Comparison of ENCODE assay signal across 29 cellular contexts in the genomic region with DNA sequence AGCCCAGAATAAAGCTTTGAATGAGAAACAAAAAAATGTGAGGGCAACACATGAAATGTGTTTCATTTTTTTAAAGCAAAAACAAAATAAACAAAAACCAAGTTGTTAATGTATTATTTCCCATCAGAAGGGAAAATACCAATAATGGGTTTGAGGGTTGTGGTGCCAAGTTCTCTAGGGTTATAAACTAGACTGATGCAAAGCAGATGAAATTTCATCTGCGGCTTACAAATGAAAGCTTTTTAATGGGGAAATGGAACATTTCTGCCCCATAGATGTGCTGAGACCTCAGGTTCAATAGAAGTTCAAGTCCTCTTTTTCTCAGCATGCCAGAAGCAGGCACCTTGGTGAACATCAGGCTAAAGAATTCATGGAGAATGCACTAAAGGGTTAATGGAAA.
"Had no signal": no experiment of that assay in that cellular context is flagged by ENCODE, and none has a peak within 500 bp of the region (broad histone marks: within the 10 kb centered on the region; RNA-seq: fewer than 3 reads in every experiment).

No MANE protein-coding gene starts in this region.

- H3K4me3 Mint-ChIP-seq: activated CD4-positive, alpha-beta memory T cell treated with anti-CD3 and anti-CD28 coated beads for 36 hours; activated CD4-positive, alpha-beta T cell treated with anti-CD3 and anti-CD28 coated beads for 36 hours; activated CD4-positive, alpha-beta T cell treated with anti-CD3 and anti-CD28 coated beads, Interleukin-2, amount 10 ng/mL, durations not matched to agents 24 days and 14 days; activated CD8-positive, alpha-beta memory T cell treated with anti-CD3 and anti-CD28 coated beads, Interleukin-2, amount 10 ng/mL, durations not matched to agents 7 days and 5 days; activated CD8-positive, alpha-beta T cell treated with anti-CD3 and anti-CD28 coated beads, Interleukin-2, amount 10 ng/mL, durations not matched to agents 7 days and 5 days; activated naive CD4-positive, alpha-beta T cell treated with anti-CD3 and anti-CD28 coated beads for 36 hours; activated naive CD4-positive, alpha-beta T cell treated with anti-CD3 and anti-CD28 coated beads, Interleukin-2, amount 50 U/mL, for 24 hours; activated naive CD8-positive, alpha-beta T cell treated with anti-CD3 and anti-CD28 coated beads, Interleukin-2, amount 10 ng/mL, durations not matched to agents 7 days and 5 days; activated T-helper 1 cell treated with anti-CD3 and anti-CD28 coated beads, Interleukin-12 subunit alpha, Interleukin-12 subunit beta, Interleukin-2, Interleukin-4 antibody, amounts not matched to agents 30 ng/mL and 10 ng/mL and 1 ng/mL, durations not matched to agents 14 hours and 24 hours and 36 hours; central memory CD8-positive, alpha-beta T cell; dendritic cell treated with granulocyte-macrophage colony-stimulating factor and Interleukin-4, amounts not matched to agents 40 ng/mL and 50 ng/mL, for 4 days; endodermal cell had no signal

- H3K27ac ChIP-seq: brain microvascular endothelial cell, coronary artery, dorsolateral prefrontal cortex, foreskin keratinocyte, gastrocnemius medialis, heart left ventricle had no signal

- H3K9me3 Mint-ChIP-seq: activated CD4-positive, alpha-beta memory T cell treated with anti-CD3 and anti-CD28 coated beads for 36 hours; activated CD4-positive, alpha-beta T cell treated with anti-CD3 and anti-CD28 coated beads, Interleukin-2, amount 10 ng/mL, durations not matched to agents 24 days and 14 days; activated naive CD4-positive, alpha-beta T cell treated with anti-CD3 and anti-CD28 coated beads for 36 hours; activated naive CD4-positive, alpha-beta T cell treated with anti-CD3 and anti-CD28 coated beads, Interleukin-2, amount 50 U/mL, for 24 hours; activated naive CD8-positive, alpha-beta T cell treated with anti-CD3 and anti-CD28 coated beads, Interleukin-2, amount 10 ng/mL, durations not matched to agents 7 days and 5 days; activated T-helper 1 cell treated with anti-CD3 and anti-CD28 coated beads, Interleukin-12 subunit alpha, Interleukin-12 subunit beta, Interleukin-2, Interleukin-4 antibody, amounts not matched to agents 30 ng/mL and 10 ng/mL and 1 ng/mL, durations not matched to agents 14 hours and 24 hours and 36 hours; activated T-helper 2 cell treated with anti-CD3 and anti-CD28 coated beads, Interferon-gamma antibody, Interleukin-2, Interleukin-4, amounts not matched to agents 10 μg/mL and 5 μg/mL and 100 μg/mL, durations not matched to agents 14 hours and 24 hours and 36 hours; central memory CD8-positive, alpha-beta T cell; dendritic cell treated with granulocyte-macrophage colony-stimulating factor and Interleukin-4, amounts not matched to agents 40 ng/mL and 50 ng/mL, for 4 days; endodermal cell had no signal

- H3K9me3 ChIP-seq: gastrocnemius medialis, heart left ventricle had no signal

- H3K36me3 ChIP-seq: brain microvascular endothelial cell, gastrocnemius medialis, heart left ventricle had no signal

- H3K4me3 ChIP-seq: coronary artery, dorsolateral prefrontal cortex, gastrocnemius medialis, heart left ventricle had no signal

- H3K27ac Mint-ChIP-seq: activated CD4-positive, alpha-beta memory T cell treated with anti-CD3 and anti-CD28 coated beads for 36 hours; activated CD4-positive, alpha-beta T cell treated with anti-CD3 and anti-CD28 coated beads for 36 hours; activated CD4-positive, alpha-beta T cell treated with anti-CD3 and anti-CD28 coated beads, Interleukin-2, amount 10 ng/mL, durations not matched to agents 24 days and 14 days; activated CD8-positive, alpha-beta memory T cell treated with anti-CD3 and anti-CD28 coated beads, Interleukin-2, amount 10 ng/mL, durations not matched to agents 7 days and 5 days; activated CD8-positive, alpha-beta T cell treated with anti-CD3 and anti-CD28 coated beads, Interleukin-2, amount 10 ng/mL, durations not matched to agents 7 days and 5 days; activated naive CD4-positive, alpha-beta T cell treated with anti-CD3 and anti-CD28 coated beads for 36 hours; activated naive CD4-positive, alpha-beta T cell treated with anti-CD3 and anti-CD28 coated beads, Interleukin-2, amount 50 U/mL, for 24 hours; activated naive CD8-positive, alpha-beta T cell treated with anti-CD3 and anti-CD28 coated beads, Interleukin-2, amount 10 ng/mL, durations not matched to agents 7 days and 5 days; activated T-helper 1 cell treated with anti-CD3 and anti-CD28 coated beads, Interleukin-12 subunit alpha, Interleukin-12 subunit beta, Interleukin-2, Interleukin-4 antibody, amounts not matched to agents 30 ng/mL and 10 ng/mL and 1 ng/mL, durations not matched to agents 14 hours and 24 hours and 36 hours; activated T-helper 2 cell treated with anti-CD3 and anti-CD28 coated beads, Interferon-gamma antibody, Interleukin-2, Interleukin-4, amounts not matched to agents 10 μg/mL and 5 μg/mL and 100 μg/mL, durations not matched to agents 14 hours and 24 hours and 36 hours; dendritic cell treated with granulocyte-macrophage colony-stimulating factor and Interleukin-4, amounts not matched to agents 40 ng/mL and 50 ng/mL, for 4 days; endodermal cell had no signal

- H3K36me3 Mint-ChIP-seq: activated CD4-positive, alpha-beta memory T cell treated with anti-CD3 and anti-CD28 coated beads for 36 hours; activated naive CD4-positive, alpha-beta T cell treated with anti-CD3 and anti-CD28 coated beads, Interleukin-2, amount 50 U/mL, for 24 hours; activated naive CD8-positive, alpha-beta T cell treated with anti-CD3 and anti-CD28 coated beads, Interleukin-2, amount 10 ng/mL, durations not matched to agents 7 days and 5 days had no signal

- DNase-seq: activated CD4-positive, alpha-beta memory T cell treated with anti-CD3 and anti-CD28 coated beads for 36 hours; activated CD4-positive, alpha-beta T cell treated with anti-CD3 and anti-CD28 coated beads for 36 hours; activated CD4-positive, alpha-beta T cell treated with anti-CD3 and anti-CD28 coated beads, Interleukin-2, amount 10 ng/mL, durations not matched to agents 24 days and 14 days; activated CD4-positive, CD25-positive, alpha-beta regulatory T cell; activated CD4-positive, CD25-positive, alpha-beta regulatory T cell treated with anti-CD3 and anti-CD28 coated beads, Interleukin-2, amount 50 U/mL, for 72 hours; activated CD8-positive, alpha-beta memory T cell treated with anti-CD3 and anti-CD28 coated beads, Interleukin-2, amount 10 ng/mL, durations not matched to agents 7 days and 5 days; activated CD8-positive, alpha-beta memory T cell treated with anti-CD3 and anti-CD28 coated beads, Interleukin-2, amount 50 U/mL, for 4 hours; activated CD8-positive, alpha-beta T cell treated with anti-CD3 and anti-CD28 coated beads, Interleukin-2, amount 10 ng/mL, durations not matched to agents 7 days and 5 days; activated effector memory CD4-positive, alpha-beta T cell treated with anti-CD3 and anti-CD28 coated beads, Interleukin-2, amount 50 U/mL, for 16 hours; activated naive CD4-positive, alpha-beta T cell treated with anti-CD3 and anti-CD28 coated beads for 36 hours; activated naive CD8-positive, alpha-beta T cell treated with anti-CD3 and anti-CD28 coated beads, Interleukin-2, amount 10 ng/mL, durations not matched to agents 7 days and 5 days; activated T-cell treated with anti-CD3 and anti-CD28 coated beads, Interleukin-2, amount 50 U/mL, for 1 hour; activated T-cell treated with anti-CD3 and anti-CD28 coated beads, Interleukin-2, amount 50 U/mL, for 48 hours; amniotic stem cell; brain microvascular endothelial cell; dorsolateral prefrontal cortex; effector memory CD4-positive, alpha-beta T cell; endodermal cell; foreskin keratinocyte; gastrocnemius medialis; glutamatergic neuron; heart left ventricle; T-helper 2 cell had no signal

- H3K27me3 Mint-ChIP-seq: dendritic cell treated with granulocyte-macrophage colony-stimulating factor and Interleukin-4, amounts not matched to agents 40 ng/mL and 50 ng/mL, for 4 days had no signal

- H3K27me3 ChIP-seq: gastrocnemius medialis had no signal

- H3K4me1 Mint-ChIP-seq: activated CD4-positive, alpha-beta T cell treated with anti-CD3 and anti-CD28 coated beads for 36 hours; activated CD4-positive, alpha-beta T cell treated with anti-CD3 and anti-CD28 coated beads, Interleukin-2, amount 10 ng/mL, durations not matched to agents 24 days and 14 days; activated naive CD4-positive, alpha-beta T cell treated with anti-CD3 and anti-CD28 coated beads, Interleukin-2, amount 50 U/mL, for 24 hours; activated naive CD8-positive, alpha-beta T cell treated with anti-CD3 and anti-CD28 coated beads, Interleukin-2, amount 10 ng/mL, durations not matched to agents 7 days and 5 days; central memory CD8-positive, alpha-beta T cell had no signal

- H3K4me1 ChIP-seq: foreskin keratinocyte, gastrocnemius medialis, heart left ventricle had no signal
